Comparison of ENCODE assay signal across 8 cellular contexts in genomic region chr17:28570716-28571254, GRCh38. TPM values are rescaled to one million over a fixed set of nuclear protein-coding genes. Genes with fewer than 3 reads are reported as not detected.
A peak's percentile ranks its signal among the peaks of the same experiment; 100 is the strongest.
DNase-seq lines count a peak whose midpoint lies in the region; ATAC-seq and TF ChIP-seq lines count a peak whose summit lies in the region.

No MANE protein-coding gene starts in this region.

- H3F3A ChIP-seq in smooth muscle cell (ENCODE audit: low read depth), result no peaks in the 10 kb centered on the region

- H3K9ac ChIP-seq in smooth muscle cell (ENCODE audit: low read depth), result peak overlapping the region; percentile 80

- no peak for TF ChIP-seq CTCF in smooth muscle cell (IDR thresholded peaks at IDR 0.05; ENCODE audit: borderline replicate concordance, insufficient read depth, poor library complexity, severe bottlenecking)

- no peaks in the 10 kb centered on the region for H3K36me3 ChIP-seq in smooth muscle cell (ENCODE audit: low read depth)

- H4K20me1 ChIP-seq in smooth muscle cell (ENCODE audit: low read depth), result peaks cover 8% of the 10 kb centered on the region

- H3K27me3 ChIP-seq in smooth muscle cell (ENCODE audit: low read depth), result no peaks in the 10 kb centered on the region

- H3K27ac ChIP-seq in smooth muscle cell (ENCODE audit: low read depth), result no peak overlapping the region

- H3K79me2 ChIP-seq in smooth muscle cell (ENCODE audit: low read depth), result peaks cover 30% of the 10 kb centered on the region

- H3K4me3 ChIP-seq in iPS-18c (ENCODE audit: insufficient read depth, low read depth, low read length) (peak overlapping the region; percentile 94), smooth muscle cell (peak overlapping the region; percentile 88)

- H3K9me3 ChIP-seq in iPS-18c (ENCODE audit: control insufficient read depth, insufficient read depth, low read length) (no peaks in the 10 kb centered on the region), smooth muscle cell (replicated peaks; ENCODE audit: low read depth) (no peaks in the 10 kb centered on the region)

- WGBS in smooth muscle cell (ENCODE audit: low lambda C conversion rate), result 2% methylated on average over 30 of the region's 30 CpGs

- H3K4me2 ChIP-seq in smooth muscle cell, result peak overlapping the region; percentile 97

- peak overlapping the region; percentile 87 for H2AFZ ChIP-seq in smooth muscle cell (ENCODE audit: low read depth)

- DNase-seq in Ammon's horn (ENCODE audit: low spot score), result peak; percentile 63
- DNase-seq in SK-N-DZ (ENCODE audit: low spot score), result peak; percentile 67
- DNase-seq in astrocyte of the hippocampus (ENCODE audit: low read depth, low spot score), result peak; percentile 46
- DNase-seq in smooth muscle cell (lab: John Stamatoyannopoulos, UW; ENCODE audit: unreplicated experiment), result no peak
- no peak for DNase-seq in mesenteric fat pad (ENCODE audit: low spot score)

- peak; percentile 27 for ATAC-seq in GM19324 (IDR thresholded peaks at IDR 0.05; ENCODE audit: low FRiP score, unreplicated experiment)
- ATAC-seq in HG03571 (IDR thresholded peaks at IDR 0.05; ENCODE audit: unreplicated experiment), result peak; percentile 27

- H3K4me1 ChIP-seq in smooth muscle cell (ENCODE audit: low read depth), result peaks cover 7% of the 10 kb centered on the region

RNA-seq across cellular contexts. Expression of gene PIGS, which starts 0.5 kb away (rescaled TPM):
- 97.7 and 106 TPM in 2 replicates for polyA plus RNA-seq in SK-N-DZ (2014; cell fraction: cytosol; rRNA removed)
- polyA plus RNA-seq in SK-N-DZ (2014; cell fraction: nucleus; rRNA removed), result 71.0 and 100 TPM in 2 replicates
- total RNA-seq in smooth muscle cell, result 27.4 and 61.3 TPM in 2 replicates
- polyA plus RNA-seq in smooth muscle cell, result 69.2 and 75.4 TPM in 2 replicates
- 50.7 TPM for total RNA-seq in mesenteric fat pad

RNA-seq across cellular contexts. Expression of gene ALDOC, which starts 5.9 kb away (rescaled TPM):
- polyA plus RNA-seq in SK-N-DZ (2014; cell fraction: cytosol; rRNA removed), result 105 and 132 TPM in 2 replicates
- 40.2 and 46.6 TPM in 2 replicates for polyA plus RNA-seq in SK-N-DZ (2014; cell fraction: nucleus; rRNA removed)
- total RNA-seq in smooth muscle cell, result 72.6 and 106 TPM in 2 replicates
- 61.7 and 71.5 TPM in 2 replicates for polyA plus RNA-seq in smooth muscle cell
- 24.8 TPM for total RNA-seq in mesenteric fat pad

RNA-seq across cellular contexts. Expression of gene UNC119, which starts 18.4 kb away (rescaled TPM):
- 41.4 and 42.2 TPM in 2 replicates for polyA plus RNA-seq in SK-N-DZ (2014; cell fraction: cytosol; rRNA removed)
- polyA plus RNA-seq in SK-N-DZ (2014; cell fraction: nucleus; rRNA removed), result 104 and 138 TPM in 2 replicates
- total RNA-seq in smooth muscle cell (46.9 and 48.3 TPM in 2 replicates), mesenteric fat pad (23.0 TPM)
- 35.9 and 40.2 TPM in 2 replicates for polyA plus RNA-seq in smooth muscle cell

RNA-seq across cellular contexts. Expression of gene SPAG5, which starts 28.0 kb away (rescaled TPM):
- 145 and 193 TPM in 2 replicates for polyA plus RNA-seq in SK-N-DZ (2014; cell fraction: cytosol; rRNA removed)
- 726 and 841 TPM in 2 replicates for polyA plus RNA-seq in SK-N-DZ (2014; cell fraction: nucleus; rRNA removed)
- total RNA-seq in smooth muscle cell (13.9 and 21.3 TPM in 2 replicates), mesenteric fat pad (3.1 TPM)
- polyA plus RNA-seq in smooth muscle cell, result 19.8 and 23.7 TPM in 2 replicates

RNA-seq across cellular contexts. Expression of gene RSKR, which starts 43.2 kb away (rescaled TPM):
- polyA plus RNA-seq in SK-N-DZ (2014; cell fraction: cytosol; rRNA removed), result 26.6 and 29.1 TPM in 2 replicates
- polyA plus RNA-seq in SK-N-DZ (2014; cell fraction: nucleus; rRNA removed), result 173 and 290 TPM in 2 replicates
- total RNA-seq in smooth muscle cell, result 2.2 and 3.8 TPM in 2 replicates
- 2.0 and 2.3 TPM in 2 replicates for polyA plus RNA-seq in smooth muscle cell
- total RNA-seq in mesenteric fat pad, result 7.6 TPM

Comparison
In these comparisons a context has a peak if more than half of its experiments do, and no peak if none do; other contexts are left out.
1. DNase-seq: peak in Ammon's horn (single experiment), SK-N-DZ (single experiment) and astrocyte of the hippocampus (single experiment); none in smooth muscle cell (single experiment) and mesenteric fat pad (single experiment).